ENCODE assay signal across 1 cellular context in genomic region chr1:31987231-31987630, GRCh38.
TF ChIP-seq lines count a peak whose summit lies in the region.

No MANE protein-coding gene starts in this region.

TF ChIP-seq in SK-N-SH, 30 proteins besides CTCF, POLR2A, EP300 and RAD21 (continued from another document):
- TF ChIP-seq REST (IDR thresholded peaks at IDR 0.05; ENCODE audit: low read depth, low read length) (no peak), FOXJ3 (CRISPR knock-in tag; IDR thresholded peaks at IDR 0.05) (no peak), SMC3 (IDR thresholded peaks at IDR 0.05; ENCODE audit: low read depth, low read length) (no peak)
